9 cellular contexts compared by ENCODE assay signal in the genomic region with DNA sequence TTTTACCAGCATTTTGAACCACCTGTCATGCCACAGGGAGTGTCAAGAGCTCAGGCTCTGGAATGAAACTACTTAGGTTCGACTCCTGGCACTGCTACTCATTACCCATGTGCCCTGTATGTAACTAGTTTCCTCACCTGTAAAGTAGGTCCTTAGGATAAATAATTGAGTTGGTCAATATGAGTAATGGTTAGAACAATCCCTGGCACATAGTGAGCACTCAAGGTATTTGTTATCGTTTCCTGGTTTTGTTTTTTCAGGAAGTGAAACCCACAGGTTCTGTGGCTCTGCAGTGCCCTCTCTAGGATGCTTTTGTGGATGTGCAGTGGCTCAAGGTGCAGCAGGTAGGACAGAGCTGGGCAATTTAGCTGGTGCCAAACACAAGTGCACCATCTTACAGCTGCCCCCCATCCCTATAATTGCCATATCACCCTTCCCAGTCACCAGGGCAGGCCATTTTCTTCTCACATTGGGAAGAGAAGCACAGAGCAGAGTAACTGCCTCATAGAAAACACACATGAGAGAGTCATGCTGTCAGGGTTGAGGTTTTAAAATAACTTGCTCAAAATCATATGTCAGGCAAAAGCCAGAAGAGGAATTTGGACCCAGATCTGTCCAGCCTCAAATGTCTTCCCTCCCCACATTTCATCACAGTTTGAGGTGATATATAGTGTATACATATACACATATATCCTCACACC.
A peak's percentile ranks its signal among the peaks of the same experiment; 100 is the strongest.
DNase-seq lines count a peak whose midpoint lies in the region; ATAC-seq, FAIRE-seq and TF ChIP-seq lines count a peak whose summit lies in the region.
"Had no signal": no experiment of that assay in that cellular context is flagged by ENCODE, and none has a peak within 500 bp of the region (broad histone marks: within the 10 kb centered on the region; RNA-seq: fewer than 3 reads in every experiment).

No MANE protein-coding gene starts in this region.

- H3K36me3 ChIP-seq in Loucy (ENCODE audit: insufficient read depth, low read length) (no peaks in the 10 kb centered on the region), GM12878 (ENCODE audit: control insufficient read depth in 2 of 2, insufficient read depth in 2 of 2, low read length in 1 of 2) (no peaks in the 10 kb centered on the region)

- CTCF ChIA-PET in GM12878 (lab: Yijun Ruan, JAX) = interaction anchor here (0.6 to 1.3 kb wide), 3 partner anchors 101 to 376 kb away, joined by 3 to 16 read pairs (median 3); no protein-coding TSS in a partner anchor

- H3K27me3 ChIP-seq in Loucy (ENCODE audit: insufficient read depth, low read length, poor library complexity, severe bottlenecking) = no peaks in the 10 kb centered on the region
- no peaks in the 10 kb centered on the region; a peak in 1 of 4 replicates for H3K27me3 ChIP-seq in GM12878 (replicated peaks in 1 of 2; ENCODE audit: control insufficient read depth in 2 of 2, insufficient read depth in 2 of 2, low read length in 1 of 2)

- H4K20me1 ChIP-seq in Loucy (ENCODE audit: insufficient read depth, low read length, poor library complexity, severe bottlenecking) (no peaks in the 10 kb centered on the region), GM12878 (ENCODE audit: control insufficient read depth, insufficient read depth) (no peaks in the 10 kb centered on the region)

- H3K27ac ChIP-seq in GM12878 (ENCODE audit: control insufficient read depth, insufficient read depth) = no peak overlapping the region

- H3K79me2 ChIP-seq in Loucy (ENCODE audit: insufficient read depth, low read length) (no peaks in the 10 kb centered on the region), GM12878 (ENCODE audit: control insufficient read depth, insufficient read depth, low read length) (no peaks in the 10 kb centered on the region)

- H3K4me2 ChIP-seq in Loucy (ENCODE audit: low read depth, low read length, poor library complexity, severe bottlenecking) = no peak overlapping the region
- H3K4me2 ChIP-seq in GM12878 (ENCODE audit: control insufficient read depth, insufficient read depth) = no peak overlapping the region

- 20% methylated on average over 2 of the region's 2 CpGs for WGBS in GM12878 (ENCODE audit: insufficient coverage, insufficient replicate concordance, low lambda C conversion rate, missing lambda C conversion rate)

- RAD21 ChIA-PET in GM12878 (lab: Charles Lee; ENCODE audit: unreplicated experiment) = interaction anchor here (0.6 to 1.3 kb wide), 5 partner anchors 99 to 375 kb away, joined by 3 to 13 read pairs (median 3); no protein-coding TSS in a partner anchor

- peaks cover 77% of the 10 kb centered on the region for H3K4me1 Mint-ChIP-seq in activated naive CD8-positive, alpha-beta T cell (ENCODE audit: low read depth)
- H3K4me1 Mint-ChIP-seq in activated naive CD8-positive, alpha-beta T cell treated with anti-CD3 and anti-CD28 coated beads for 36 hours = peaks cover 67% of the 10 kb centered on the region

- peak in 1 of 2 experiments; percentile 49; a peak in 1 of 4 replicates for TF ChIP-seq EP300 in GM12878 (IDR thresholded peaks at IDR 0.05; ENCODE audit: borderline replicate concordance in 1 of 2, control insufficient read depth in 1 of 2, low read depth in 2 of 2, low read length in 2 of 2)

- peak; percentile 73 for TF ChIP-seq CTCF in Loucy (conservative IDR thresholded peaks at IDR 0.05; ENCODE audit: low read length)
- TF ChIP-seq CTCF in GM12878 (IDR thresholded peaks at IDR 0.05 in 2 of 3, conservative IDR thresholded peaks at IDR 0.05 in 1 of 3; ENCODE audit: control insufficient read depth in 2 of 3, extremely low read depth in 1 of 3, insufficient read depth in 1 of 3, low read depth in 3 of 3, low read length in 3 of 3) = peak; percentile 49 to 66 (median 52)

- H3K27me3 Mint-ChIP-seq in activated naive CD8-positive, alpha-beta T cell = no peaks in the 10 kb centered on the region
- H3K27me3 Mint-ChIP-seq in activated naive CD8-positive, alpha-beta T cell treated with anti-CD3 and anti-CD28 coated beads for 36 hours = no peaks in the 10 kb centered on the region

- H3K4me1 ChIP-seq in Loucy (ENCODE audit: insufficient read depth, low read length, poor library complexity, severe bottlenecking) (peaks cover 2% of the 10 kb centered on the region), GM12878 (ENCODE audit: control insufficient read depth, insufficient read depth, low read length) (no peaks in the 10 kb centered on the region)

- peak overlapping the region; percentile 86 for H3K27ac Mint-ChIP-seq in activated naive CD8-positive, alpha-beta T cell
- H3K27ac Mint-ChIP-seq in activated naive CD8-positive, alpha-beta T cell treated with anti-CD3 and anti-CD28 coated beads for 36 hours = no peak overlapping the region

- POLR2A ChIA-PET in GM12878 (lab: Charles Lee) = no interaction called here

- DNase-seq in activated naive CD8-positive, alpha-beta T cell treated with anti-CD3 and anti-CD28 coated beads for 36 hours = no peak
- DNase-seq in GM12878 (ENCODE audit: low read depth, low spot score) (peak; percentile 40), renal cortical epithelial cell (ENCODE audit: low read depth) (peak; percentile 61), retina (no peak), NCI-H446 treated with DMSO at 0.1 percent for 48 hours (lab: John Stamatoyannopoulos, UW) (no peak)

- no peaks in the 10 kb centered on the region for H3F3A ChIP-seq in Loucy (ENCODE audit: low read depth)

- H3K4me3 Mint-ChIP-seq in activated naive CD8-positive, alpha-beta T cell = no peak overlapping the region
- no peak overlapping the region for H3K4me3 Mint-ChIP-seq in activated naive CD8-positive, alpha-beta T cell treated with anti-CD3 and anti-CD28 coated beads for 36 hours
- H3K4me3 Mint-ChIP-seq: brain had no signal

- SMC1A ChIA-PET in GM12878 (lab: Charles Lee; ENCODE audit: uncharacterized antibody, unreplicated experiment) = interaction anchor here (0.9 to 1.9 kb wide), 6 partner anchors 105 to 376 kb away, joined by 3 to 10 read pairs (median 3); no protein-coding TSS in a partner anchor

- intact Hi-C loops in GM12878 (cut with micrococcal nuclease; ENCODE audit: unreplicated experiment) = loop anchor here (1.0 to 5.0 kb wide), 2 partner anchors 101 to 376 kb away; no protein-coding TSS in a partner anchor

- H3K4me3 ChIP-seq in Loucy (ENCODE audit: low read length, poor library complexity, severe bottlenecking) = no peak overlapping the region
- H3K4me3 ChIP-seq in GM12878 = no peak overlapping the region

- in situ Hi-C loops in GM12878 (cut with MboI) = no loop called here

- BruUV-seq in GM12878 (replicated peaks; lab: Mats Ljungman, UMichigan) = no TSS peak

- no peaks in the 10 kb centered on the region for H3K36me3 Mint-ChIP-seq in activated naive CD8-positive, alpha-beta T cell
- H3K36me3 Mint-ChIP-seq in activated naive CD8-positive, alpha-beta T cell treated with anti-CD3 and anti-CD28 coated beads for 36 hours = peaks cover 10% of the 10 kb centered on the region
- H3K36me3 Mint-ChIP-seq: brain had no signal

- peak; percentile 72 for TF ChIP-seq RAD21 in GM12878 (IDR thresholded peaks at IDR 0.05; ENCODE audit: insufficient read depth, low read depth, low read length)

- H2AFZ ChIP-seq in Loucy (ENCODE audit: low read length) = peak overlapping the region; percentile 71
- H2AFZ ChIP-seq in GM12878 (ENCODE audit: control insufficient read depth, low read depth, low read length) = no peak overlapping the region; the same call in 1 of the 2 replicates

- no peak overlapping the region for H3K9ac ChIP-seq in Loucy (ENCODE audit: low read depth, low read length, poor library complexity, severe bottlenecking)
- H3K9ac ChIP-seq in GM12878 (ENCODE audit: control insufficient read depth, insufficient read depth, low read length) = no peak overlapping the region

- peak; percentile 85 for ATAC-seq in HG02571 (IDR thresholded peaks at IDR 0.05; ENCODE audit: unreplicated experiment)
- peak; percentile 97 for ATAC-seq in GM12878

- peak; percentile 72 for FAIRE-seq in GM12878 (lab: Jason Lieb, UNC)

- no peak for TF ChIP-seq POLR2A in GM12878 (IDR thresholded peaks at IDR 0.05; ENCODE audit: low read depth, low read length)

- no peaks in the 10 kb centered on the region for H3K9me2 ChIP-seq in Loucy (replicated peaks; ENCODE audit: low read depth, low read length)

- H3K9me3 ChIP-seq in Loucy (ENCODE audit: insufficient read depth, low read depth, low read length) = no peaks in the 10 kb centered on the region
- H3K9me3 ChIP-seq in GM12878 (replicated peaks; ENCODE audit: control insufficient read depth, insufficient read depth, low read length) = no peaks in the 10 kb centered on the region

- H3K9me3 Mint-ChIP-seq in activated naive CD8-positive, alpha-beta T cell (ENCODE audit: low read depth) = no peaks in the 10 kb centered on the region
- H3K9me3 Mint-ChIP-seq in activated naive CD8-positive, alpha-beta T cell treated with anti-CD3 and anti-CD28 coated beads for 36 hours = peaks cover 7% of the 10 kb centered on the region

TF ChIP-seq in GM12878, 131 proteins besides CTCF, POLR2A, EP300 and RAD21 (continues in another document):
- TF ChIP-seq IKZF1 (conservative IDR thresholded peaks at IDR 0.05) (peak; percentile 35), E2F8 (IDR thresholded peaks at IDR 0.05; ENCODE audit: low read depth, partially characterized antibody) (no peak), PML (IDR thresholded peaks at IDR 0.05; ENCODE audit: low read length) (no peak), SPI1 (IDR thresholded peaks at IDR 0.05; ENCODE audit: borderline replicate concordance, insufficient read depth, low read depth, low read length) (peak; percentile 95), RFX5 (IDR thresholded peaks at IDR 0.05; ENCODE audit: low read depth, low read length) (no peak), EZH2 (IDR thresholded peaks at IDR 0.05; ENCODE audit: borderline replicate concordance, control insufficient read depth, low read depth, low read length) (no peak), IRF4 (IDR thresholded peaks at IDR 0.05; ENCODE audit: low read depth, low read length) (peak; percentile 92)

Comparison
In these comparisons a context has a peak if more than half of its experiments do, and no peak if none do; other contexts are left out.
1. DNase-seq: peak in GM12878 (single experiment) and renal cortical epithelial cell (single experiment); none in activated naive CD8-positive, alpha-beta T cell treated with anti-CD3 and anti-CD28 coated beads for 36 hours (single experiment), retina (single experiment) and NCI-H446 treated with DMSO at 0.1 percent for 48 hours (single experiment).